Comparison of ENCODE assay signal across 30 cellular contexts in genomic region chr6:31607317-31607716, GRCh38. TPM values are rescaled to one million over a fixed set of nuclear protein-coding genes. Genes with fewer than 3 reads are reported as not detected.
"Had no signal": no experiment of that assay in that cellular context is flagged by ENCODE, and none has a peak within 500 bp of the region (broad histone marks: within the 10 kb centered on the region; RNA-seq: fewer than 3 reads in every experiment).

No MANE protein-coding gene starts in this region.

- H3K4me3 Mint-ChIP-seq: naive thymus-derived CD4-positive, alpha-beta T cell; natural killer cell treated with Interleukin-12 subunit alpha and Interleukin-12 subunit beta and Interleukin-15 and Interleukin-18, amount 100 ng/mL, for 72 hours; stimulated activated naive CD8-positive, alpha-beta T cell treated with anti-CD3 and anti-CD28 coated beads, Interleukin-15, Interleukin-2, amounts not matched to agents 100 ng/mL and 50 ng/mL, for 24 hours had no signal

- H3K4me3 ChIP-seq: left ventricle myocardium inferior, lung, mucosa of descending colon, ovary, right atrium auricular region, right lobe of liver, smooth muscle cell, suprapubic skin, thoracic aorta, tibial artery, upper lobe of right lung had no signal

- H3K27me3 Mint-ChIP-seq: natural killer cell treated with Interleukin-12 subunit alpha and Interleukin-12 subunit beta and Interleukin-15 and Interleukin-18, amount 100 ng/mL, for 72 hours; progenitor cell of endocrine pancreas; stimulated activated naive CD8-positive, alpha-beta T cell treated with anti-CD3 and anti-CD28 coated beads, Interleukin-15, Interleukin-2, amounts not matched to agents 100 ng/mL and 50 ng/mL, for 24 hours had no signal

- H3K9me3 ChIP-seq: left ventricle myocardium inferior, mucosa of descending colon, ovary, right atrium auricular region, right lobe of liver, suprapubic skin, thoracic aorta, tibial artery, upper lobe of right lung had no signal

- H3K4me1 ChIP-seq: left ventricle myocardium inferior, right atrium auricular region, right lobe of liver, suprapubic skin, tibial artery, upper lobe of right lung had no signal

- DNase-seq: islet precursor cell; left ventricle myocardium inferior; midbrain; mucosa of descending colon; naive thymus-derived CD4-positive, alpha-beta T cell; ovary; right lobe of liver; stimulated activated CD4-positive, alpha-beta T cell treated with anti-CD3 and anti-CD28 coated beads, Interleukin-1b, Interleukin-23, amount 100 ng/mL, for 48 hours; stimulated activated CD4-positive, alpha-beta T cell treated with anti-CD3 and anti-CD28 coated beads, Interleukin-2, amount 100 ng/mL, for 48 hours; stimulated activated naive CD4-positive, alpha-beta T cell; tibial artery; trophoblast cell; upper lobe of right lung had no signal

- ATAC-seq: mucosa of descending colon; naive thymus-derived CD4-positive, alpha-beta T cell; natural killer cell treated with Interleukin-12 subunit alpha and Interleukin-12 subunit beta and Interleukin-15 and Interleukin-18, amount 100 ng/mL, for 72 hours; right lobe of liver; upper lobe of right lung had no signal

- H3K9me3 Mint-ChIP-seq: naive thymus-derived CD4-positive, alpha-beta T cell; natural killer cell treated with Interleukin-12 subunit alpha and Interleukin-12 subunit beta and Interleukin-15 and Interleukin-18, amount 100 ng/mL, for 72 hours; stimulated activated naive CD8-positive, alpha-beta T cell treated with anti-CD3 and anti-CD28 coated beads, Interleukin-15, Interleukin-2, amounts not matched to agents 100 ng/mL and 50 ng/mL, for 24 hours had no signal

- H3K36me3 ChIP-seq: left ventricle myocardium inferior, ovary, right atrium auricular region, right lobe of liver, suprapubic skin, thoracic aorta, tibial artery, upper lobe of right lung had no signal

- H3K27me3 ChIP-seq: ovary, right atrium auricular region, right lobe of liver, suprapubic skin, tibial artery, upper lobe of right lung had no signal

- H3K36me3 Mint-ChIP-seq: naive thymus-derived CD4-positive, alpha-beta T cell; natural killer cell treated with Interleukin-12 subunit alpha and Interleukin-12 subunit beta and Interleukin-15 and Interleukin-18, amount 100 ng/mL, for 72 hours had no signal

- H3K27ac Mint-ChIP-seq: naive thymus-derived CD4-positive, alpha-beta T cell; progenitor cell of endocrine pancreas; stimulated activated naive CD8-positive, alpha-beta T cell treated with anti-CD3 and anti-CD28 coated beads, Interleukin-15, Interleukin-2, amounts not matched to agents 100 ng/mL and 50 ng/mL, for 24 hours had no signal

- H3K27ac ChIP-seq: left ventricle myocardium inferior, ovary, right atrium auricular region, right lobe of liver, suprapubic skin, thoracic aorta, tibial artery, upper lobe of right lung had no signal

- H3K4me2 ChIP-seq: smooth muscle cell had no signal

RNA-seq across cellular contexts. Expression of gene AIF1, which starts 7.7 kb away (rescaled TPM):
- total RNA-seq: myocyte, pulmonary artery endothelial cell, renal cortical epithelial cell, smooth muscle cell had no signal
- polyA plus RNA-seq: neural cell, smooth muscle cell had no signal

RNA-seq across cellular contexts. Expression of gene NCR3, which starts 14.5 kb away (rescaled TPM):
- total RNA-seq: kidney epithelial cell, left ventricle myocardium inferior, lower leg skin, mesenteric fat pad, myocyte, omental fat pad, progenitor cell of endocrine pancreas, pulmonary artery endothelial cell, renal cortical epithelial cell, right atrium auricular region, skeletal muscle tissue, smooth muscle cell, suprapubic skin, thoracic aorta had no signal
- polyA plus RNA-seq: neural cell had no signal

RNA-seq across cellular contexts. Expression of gene LST1, which starts 21.2 kb away (rescaled TPM):
- total RNA-seq: myocyte, progenitor cell of endocrine pancreas, renal cortical epithelial cell, smooth muscle cell had no signal
- polyA plus RNA-seq: neural cell had no signal

RNA-seq across cellular contexts. Expression of gene LTB, which starts 25.1 kb away (rescaled TPM):
- total RNA-seq: right atrium auricular region, smooth muscle cell, suprapubic skin, thoracic aorta had no signal
- polyA plus RNA-seq: neural cell had no signal
